ENCODE assay signal across 28 cellular contexts in genomic region chr6:160596433-160596832, GRCh38.
"Had no signal": no experiment of that assay in that cellular context is flagged by ENCODE, and none has a peak within 500 bp of the region (broad histone marks: within the 10 kb centered on the region; RNA-seq: fewer than 3 reads in every experiment).

No MANE protein-coding gene starts in this region.

- ATAC-seq: activated CD4-positive, alpha-beta T cell treated with anti-CD3 and anti-CD28 coated beads for 36 hours; activated CD8-positive, alpha-beta memory T cell treated with anti-CD3 and anti-CD28 coated beads, Interleukin-2, amount 10 ng/mL, durations not matched to agents 7 days and 5 days; activated CD8-positive, alpha-beta T cell treated with anti-CD3 and anti-CD28 coated beads, Interleukin-2, amount 10 ng/mL, durations not matched to agents 7 days and 5 days; activated naive CD4-positive, alpha-beta T cell treated with anti-CD3 and anti-CD28 coated beads, Interleukin-2, amount 50 U/mL, for 72 hours; activated T-cell treated with anti-CD3 and anti-CD28 coated beads, Interleukin-2, amount 50 U/mL, for 72 hours; gastroesophageal sphincter; heart right ventricle; T-cell had no signal

- H3K4me3 ChIP-seq: esophagus squamous epithelium, gastroesophageal sphincter had no signal

- H3K36me3 ChIP-seq: brain microvascular endothelial cell, esophagus squamous epithelium, gastroesophageal sphincter, heart right ventricle, WERI-Rb-1 had no signal

- DNase-seq: activated CD4-positive, alpha-beta memory T cell treated with anti-CD3 and anti-CD28 coated beads for 36 hours; activated CD4-positive, alpha-beta T cell treated with anti-CD3 and anti-CD28 coated beads for 36 hours; activated CD4-positive, alpha-beta T cell treated with anti-CD3 and anti-CD28 coated beads, Interleukin-2, amount 10 ng/mL, durations not matched to agents 24 days and 14 days; activated CD4-positive, CD25-positive, alpha-beta regulatory T cell; activated CD4-positive, CD25-positive, alpha-beta regulatory T cell treated with anti-CD3 and anti-CD28 coated beads, Interleukin-2, amount 50 U/mL, for 72 hours; activated CD8-positive, alpha-beta memory T cell treated with anti-CD3 and anti-CD28 coated beads, Interleukin-2, amount 10 ng/mL, durations not matched to agents 7 days and 5 days; activated CD8-positive, alpha-beta memory T cell treated with anti-CD3 and anti-CD28 coated beads, Interleukin-2, amount 50 U/mL, for 4 hours; activated CD8-positive, alpha-beta T cell treated with anti-CD3 and anti-CD28 coated beads, Interleukin-2, amount 10 ng/mL, durations not matched to agents 7 days and 5 days; activated gamma-delta T cell; activated naive CD4-positive, alpha-beta T cell; activated naive CD4-positive, alpha-beta T cell treated with anti-CD3 and anti-CD28 coated beads, Interleukin-2, amount 10 ng/mL, durations not matched to agents 7 days and 5 days; activated naive CD8-positive, alpha-beta T cell treated with anti-CD3 and anti-CD28 coated beads, Interleukin-2, amount 10 ng/mL, durations not matched to agents 7 days and 5 days; activated T-cell treated with anti-CD3 and anti-CD28 coated beads for 4 hours; activated T-cell treated with anti-CD3 and anti-CD28 coated beads, Interleukin-2, amount 50 U/mL, for 24 hours; activated T-cell treated with anti-CD3 and anti-CD28 coated beads, Interleukin-2, amount 50 U/mL, for 72 hours; brain microvascular endothelial cell; cortex of kidney; dermis blood vessel endothelial cell; effector CD8-positive, alpha-beta T cell; esophagus squamous epithelium; foreskin melanocyte; heart right ventricle; T-cell; T1000; WERI-Rb-1 had no signal

- H3K4me1 ChIP-seq: esophagus squamous epithelium, gastroesophageal sphincter, heart right ventricle had no signal

- H3K27me3 ChIP-seq: brain microvascular endothelial cell, esophagus squamous epithelium, gastroesophageal sphincter had no signal

- H3K9me3 ChIP-seq: esophagus squamous epithelium, gastroesophageal sphincter had no signal

- H3K27ac ChIP-seq: brain microvascular endothelial cell, epithelial cell of prostate, esophagus squamous epithelium, gastroesophageal sphincter, heart right ventricle, WERI-Rb-1 had no signal
